Comparison of ENCODE assay signal across 16 cellular contexts in the genomic region with DNA sequence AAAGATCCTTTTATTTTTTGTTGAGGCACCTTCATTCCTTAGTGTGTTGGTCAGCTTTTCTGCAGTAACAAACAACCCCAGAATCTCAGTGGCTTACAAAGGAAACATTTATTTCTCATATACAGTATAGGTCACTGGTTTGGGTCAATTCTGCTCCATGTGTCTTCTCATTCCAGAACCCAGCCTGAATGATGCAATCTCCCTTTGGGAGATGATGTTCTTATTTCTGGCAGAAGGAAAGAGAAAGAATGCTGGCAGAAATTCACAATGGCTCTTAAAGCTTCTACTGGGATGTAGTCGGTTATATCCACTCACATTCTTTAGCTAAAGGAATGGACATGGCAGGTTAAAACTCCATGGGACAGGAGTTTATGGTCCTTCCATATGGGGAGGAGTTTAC.
"Had no signal": no experiment of that assay in that cellular context is flagged by ENCODE, and none has a peak within 500 bp of the region (broad histone marks: within the 10 kb centered on the region; RNA-seq: fewer than 3 reads in every experiment).

No MANE protein-coding gene starts in this region.

- H3K27ac ChIP-seq: adrenal gland, brain microvascular endothelial cell, lower lobe of right lung, spleen, suprapubic skin had no signal

- H3K27ac Mint-ChIP-seq: activated T-helper 1 cell treated with anti-CD3 and anti-CD28 coated beads, Interleukin-12 subunit alpha, Interleukin-12 subunit beta, Interleukin-2, Interleukin-4 antibody, amounts not matched to agents 30 ng/mL and 10 ng/mL and 1 ng/mL, durations not matched to agents 14 hours and 24 hours and 36 hours; mesothelial cell of epicardium; T-helper 17 cell; type B pancreatic cell; WTC11 had no signal

- H3K9me3 ChIP-seq: adrenal gland, lower lobe of right lung, suprapubic skin had no signal

- H3K36me3 ChIP-seq: adrenal gland, brain microvascular endothelial cell, lower lobe of right lung, spleen, suprapubic skin had no signal

- ATAC-seq: lower lobe of right lung, T-helper 17 cell, WTC11 had no signal

- H3K4me1 ChIP-seq: adrenal gland, lower lobe of right lung, spleen, suprapubic skin had no signal

- H3K4me3 Mint-ChIP-seq: activated T-helper 1 cell treated with anti-CD3 and anti-CD28 coated beads, Interleukin-12 subunit alpha, Interleukin-12 subunit beta, Interleukin-2, Interleukin-4 antibody, amounts not matched to agents 30 ng/mL and 10 ng/mL and 1 ng/mL, durations not matched to agents 14 hours and 24 hours and 36 hours; mesothelial cell of epicardium; naive B cell; T-helper 17 cell; type B pancreatic cell; WTC11 had no signal

- H3K4me3 ChIP-seq: adrenal gland, lower lobe of right lung, spleen, suprapubic skin had no signal

- DNase-seq: activated CD4-positive, alpha-beta T cell treated with anti-CD3 and anti-CD28 coated beads for 48 hours; activated naive CD4-positive, alpha-beta T cell treated with Interleukin-2 at 50 U/mL for 16 hours; adrenal gland; brain microvascular endothelial cell; hypothalamus; lower lobe of right lung; naive B cell; posterior cingulate gyrus; spleen; stimulated activated naive CD4-positive, alpha-beta T cell treated with Interleukin-2 at 50 U/mL for 16 hours; T-helper 17 cell had no signal

- H3K4me1 Mint-ChIP-seq: mesothelial cell of epicardium, naive B cell, T-helper 17 cell, WTC11 had no signal

- H3K27me3 Mint-ChIP-seq: type B pancreatic cell had no signal

- H3K27me3 ChIP-seq: adrenal gland, brain microvascular endothelial cell, spleen, suprapubic skin had no signal

- H3K9me3 Mint-ChIP-seq: activated T-helper 1 cell treated with anti-CD3 and anti-CD28 coated beads, Interleukin-12 subunit alpha, Interleukin-12 subunit beta, Interleukin-2, Interleukin-4 antibody, amounts not matched to agents 30 ng/mL and 10 ng/mL and 1 ng/mL, durations not matched to agents 14 hours and 24 hours and 36 hours had no signal

- H3K36me3 Mint-ChIP-seq: mesothelial cell of epicardium, naive B cell had no signal
